Comparison of ENCODE assay signal across 27 cellular contexts in the genomic region with DNA sequence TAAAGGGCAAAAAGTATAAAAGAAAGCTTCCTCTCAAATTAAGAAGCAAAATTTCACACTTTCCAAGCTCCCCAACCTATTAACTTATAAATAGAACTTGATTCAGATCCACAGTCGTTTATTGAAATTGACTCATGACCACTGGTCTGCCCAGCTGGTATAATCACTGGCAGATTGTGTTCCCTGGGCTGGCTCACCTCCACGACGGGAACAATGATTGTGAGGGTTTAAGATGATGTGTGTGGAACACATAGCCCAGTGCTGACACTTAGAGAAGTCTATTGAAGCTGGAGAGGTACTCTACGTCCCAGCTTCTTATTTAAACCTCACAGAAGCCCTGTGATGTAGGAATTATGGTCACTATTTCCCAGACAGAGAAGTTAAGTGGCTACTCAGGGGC.
DNase-seq lines count a peak whose midpoint lies in the region; ATAC-seq lines count a peak whose summit lies in the region.
"Had no signal": no experiment of that assay in that cellular context is flagged by ENCODE, and none has a peak within 500 bp of the region (broad histone marks: within the 10 kb centered on the region; RNA-seq: fewer than 3 reads in every experiment).

No MANE protein-coding gene starts in this region.

- H3K27ac Mint-ChIP-seq in activated naive CD8-positive, alpha-beta T cell treated with anti-CD3 and anti-CD28 coated beads, Interleukin-2, amount 50 U/mL, for 24 hours, result peak overlapping the region; percentile 29
- H3K27ac Mint-ChIP-seq in activated naive CD8-positive, alpha-beta T cell treated with anti-CD3 and anti-CD28 coated beads for 36 hours, result no peak overlapping the region
- H3K27ac Mint-ChIP-seq: activated naive CD4-positive, alpha-beta T cell treated with anti-CD3 and anti-CD28 coated beads, Interleukin-2, amount 10 ng/mL, durations not matched to agents 7 days and 5 days; naive thymus-derived CD4-positive, alpha-beta T cell had no signal

- H3K4me3 ChIP-seq in skeletal muscle tissue (ENCODE audit: low read length in 3 of 3), result no peak overlapping the region
- H3K4me3 ChIP-seq: esophagus squamous epithelium, gastroesophageal sphincter, K562, tibial nerve had no signal

- no peak overlapping the region for H3K4me3 Mint-ChIP-seq in activated naive CD8-positive, alpha-beta T cell treated with anti-CD3 and anti-CD28 coated beads, Interleukin-2, amount 50 U/mL, for 24 hours
- no peak overlapping the region for H3K4me3 Mint-ChIP-seq in activated naive CD8-positive, alpha-beta T cell treated with anti-CD3 and anti-CD28 coated beads for 36 hours
- H3K4me3 Mint-ChIP-seq: activated naive CD4-positive, alpha-beta T cell treated with anti-CD3 and anti-CD28 coated beads, Interleukin-2, amount 10 ng/mL, durations not matched to agents 7 days and 5 days; naive thymus-derived CD4-positive, alpha-beta T cell had no signal

- no peaks in the 10 kb centered on the region for H3K36me3 ChIP-seq in skeletal muscle tissue (ENCODE audit: control insufficient read depth in 3 of 3, insufficient read depth in 3 of 3, low read length in 3 of 3)
- H3K36me3 ChIP-seq: BE2C, esophagus squamous epithelium, gastroesophageal sphincter, tibial nerve had no signal

- no peaks in the 10 kb centered on the region for H3K9me3 ChIP-seq in skeletal muscle tissue (ENCODE audit: control insufficient read depth in 3 of 3, low read length in 3 of 3)
- H3K9me3 ChIP-seq: BE2C, esophagus squamous epithelium, gastroesophageal sphincter, tibial nerve had no signal

- peaks cover 2% of the 10 kb centered on the region for H3K36me3 Mint-ChIP-seq in activated naive CD8-positive, alpha-beta T cell treated with anti-CD3 and anti-CD28 coated beads, Interleukin-2, amount 50 U/mL, for 24 hours (ENCODE audit: low read depth)
- H3K36me3 Mint-ChIP-seq in activated naive CD8-positive, alpha-beta T cell treated with anti-CD3 and anti-CD28 coated beads for 36 hours, result peaks cover 4% of the 10 kb centered on the region

- DNase-seq in activated naive CD8-positive, alpha-beta T cell treated with anti-CD3 and anti-CD28 coated beads, Interleukin-2, amount 50 U/mL, for 24 hours, result no peak
- DNase-seq in activated naive CD8-positive, alpha-beta T cell treated with anti-CD3 and anti-CD28 coated beads for 36 hours, result no peak
- DNase-seq in M059J (ENCODE audit: low read depth) (peak; percentile 74), cerebellar cortex (ENCODE audit: low spot score) (peak; percentile 25), SIG-M5 treated with dmso at 0.1 percent for 504 hours (lab: John Stamatoyannopoulos, UW; ENCODE audit: unreplicated experiment) (no peak), GM03348 (ENCODE audit: low spot score) (no peak)
- DNase-seq: activated naive CD4-positive, alpha-beta T cell treated with anti-CD3 and anti-CD28 coated beads, Interleukin-2, amount 10 ng/mL, durations not matched to agents 7 days and 5 days; BE2C; caudate nucleus; DMS53; esophagus squamous epithelium; GF-D8; HCEC 1CT; naive thymus-derived CD4-positive, alpha-beta T cell; NCI-H1436; NCI-H2081 treated with DMSO at 0.1 percent for 48 hours; NCI-H345; NCI-H774; occipital lobe; SHP77; small intestine; T1000 had no signal

- peaks cover 29% of the 10 kb centered on the region for H3K4me1 Mint-ChIP-seq in activated naive CD8-positive, alpha-beta T cell treated with anti-CD3 and anti-CD28 coated beads, Interleukin-2, amount 50 U/mL, for 24 hours
- peaks cover 8% of the 10 kb centered on the region for H3K4me1 Mint-ChIP-seq in activated naive CD8-positive, alpha-beta T cell treated with anti-CD3 and anti-CD28 coated beads for 36 hours

- no peaks in the 10 kb centered on the region for H3K27me3 Mint-ChIP-seq in activated naive CD8-positive, alpha-beta T cell treated with anti-CD3 and anti-CD28 coated beads, Interleukin-2, amount 50 U/mL, for 24 hours
- H3K27me3 Mint-ChIP-seq in activated naive CD8-positive, alpha-beta T cell treated with anti-CD3 and anti-CD28 coated beads for 36 hours, result no peaks in the 10 kb centered on the region
- H3K27me3 Mint-ChIP-seq: activated naive CD4-positive, alpha-beta T cell treated with anti-CD3 and anti-CD28 coated beads, Interleukin-2, amount 10 ng/mL, durations not matched to agents 7 days and 5 days had no signal

- peak overlapping the region; percentile 26 for H3K27ac ChIP-seq in skeletal muscle tissue (ENCODE audit: low read depth, low read length)
- H3K27ac ChIP-seq: esophagus squamous epithelium, gastroesophageal sphincter, tibial nerve had no signal

- peaks cover 6% of the 10 kb centered on the region for H3K9me3 Mint-ChIP-seq in activated naive CD8-positive, alpha-beta T cell treated with anti-CD3 and anti-CD28 coated beads, Interleukin-2, amount 50 U/mL, for 24 hours
- H3K9me3 Mint-ChIP-seq in activated naive CD8-positive, alpha-beta T cell treated with anti-CD3 and anti-CD28 coated beads for 36 hours, result peaks cover 5% of the 10 kb centered on the region

- H3K4me1 ChIP-seq in skeletal muscle tissue (ENCODE audit: control insufficient read depth in 3 of 3, insufficient read depth in 3 of 3, low read length in 3 of 3), result peaks cover 3 to 24% (median 5%) of the 10 kb centered on the region in 3 donors
- H3K4me1 ChIP-seq: BE2C had no signal

- no peaks in the 10 kb centered on the region for H3K27me3 ChIP-seq in skeletal muscle tissue (ENCODE audit: control insufficient read depth in 3 of 3, insufficient read depth in 3 of 3, low read length in 3 of 3)
- H3K27me3 ChIP-seq: BE2C, esophagus squamous epithelium, gastroesophageal sphincter, tibial nerve had no signal

- ATAC-seq in activated naive CD8-positive, alpha-beta T cell treated with anti-CD3 and anti-CD28 coated beads, Interleukin-2, amount 50 U/mL, for 24 hours, result peak; percentile 50
- ATAC-seq in HG03159 (IDR thresholded peaks at IDR 0.05; ENCODE audit: unreplicated experiment), result no peak
- ATAC-seq: gastroesophageal sphincter; K562; naive thymus-derived CD4-positive, alpha-beta T cell had no signal

- no peak overlapping the region for H3K9ac ChIP-seq in skeletal muscle tissue (ENCODE audit: low read depth in 1 of 3, low read length in 3 of 3)

Comparison
In these comparisons a context has a peak if more than half of its experiments do, and no peak if none do; other contexts are left out.
1. DNase-seq: peak in M059J (single experiment) and cerebellar cortex (single experiment); none in activated naive CD8-positive, alpha-beta T cell treated with anti-CD3 and anti-CD28 coated beads, Interleukin-2, amount 50 U/mL, for 24 hours (single experiment), activated naive CD8-positive, alpha-beta T cell treated with anti-CD3 and anti-CD28 coated beads for 36 hours (single experiment), SIG-M5 treated with dmso at 0.1 percent for 504 hours (single experiment) and GM03348 (single experiment).